In the genomic region with DNA sequence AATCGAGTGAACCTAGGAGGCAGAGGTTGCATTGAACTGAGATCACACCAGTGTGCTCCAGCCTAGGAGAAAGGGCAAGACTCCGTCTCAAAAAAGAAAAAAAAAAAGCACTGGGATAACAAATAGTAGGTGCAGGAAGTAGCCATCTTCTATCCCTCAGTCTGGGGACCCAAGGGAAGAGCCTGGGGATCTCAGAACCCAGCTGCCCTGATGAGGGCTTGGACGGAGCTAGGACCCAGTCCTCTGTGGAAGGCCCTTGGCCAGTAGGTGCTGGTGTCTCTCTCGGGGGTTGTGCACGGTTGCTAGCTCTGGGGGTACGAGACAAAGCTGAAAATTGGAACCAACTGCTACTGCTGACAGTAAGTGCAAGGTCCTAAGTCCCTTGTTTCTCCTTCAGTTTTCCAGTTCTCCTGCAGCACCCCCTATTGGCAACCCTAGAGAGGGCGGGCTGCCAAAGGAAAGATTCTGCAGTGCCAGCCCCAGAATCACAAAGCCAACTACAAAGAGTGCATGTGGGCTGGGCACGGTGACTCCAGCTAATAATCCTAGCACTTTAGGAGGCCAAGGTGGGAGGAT, we compare ENCODE assay signal across 8 cellular contexts. TPM values are rescaled to one million over a fixed set of nuclear protein-coding genes. Genes with fewer than 3 reads are reported as not detected.
DNase-seq lines count a peak whose midpoint lies in the region; ATAC-seq and TF ChIP-seq lines count a peak whose summit lies in the region.

No MANE protein-coding gene starts in this region.

- H3K9ac ChIP-seq in PC-3 (ENCODE audit: low read length), result no peak overlapping the region

- H3K27me3 ChIP-seq in PC-3 (ENCODE audit: low read length) (no peaks in the 10 kb centered on the region), spleen (replicated peaks in 1 of 7) (no peaks in the 10 kb centered on the region)

- H3K4me2 ChIP-seq in PC-3 (ENCODE audit: low read length), result no peak overlapping the region

- H2AFZ ChIP-seq in PC-3 (ENCODE audit: low read length), result no peak overlapping the region

- H3K9me3 ChIP-seq in PC-3 (ENCODE audit: low read length), result no peaks in the 10 kb centered on the region
- H3K9me3 ChIP-seq in spleen, result no peaks in the 10 kb centered on the region

- H3K4me3 ChIP-seq in PC-3 (ENCODE audit: low read length), result no peak overlapping the region
- H3K4me3 ChIP-seq in spleen, result no peak overlapping the region

- no peaks in the 10 kb centered on the region for H3K79me2 ChIP-seq in PC-3 (ENCODE audit: low read length)

- H3K27ac ChIP-seq in PC-3 (ENCODE audit: low read length), result no peak overlapping the region
- peak overlapping the region in 1 of 8 donors; percentile 7 for H3K27ac ChIP-seq in spleen

- TF ChIP-seq CTCF in PC-3 (conservative IDR thresholded peaks at IDR 0.05; ENCODE audit: low read depth, low read length), result peak; percentile 76
- peak in 7 of 11 experiments; percentile 25 to 70 (median 56) for TF ChIP-seq CTCF in spleen (IDR thresholded peaks at IDR 0.05 in 8 of 11, conservative IDR thresholded peaks at IDR 0.05 in 3 of 11)

- BruUV-seq in PC-3 (replicated peaks; lab: Mats Ljungman, UMichigan), result no TSS peak

- no peaks in the 10 kb centered on the region for H3K9me2 ChIP-seq in PC-3 (replicated peaks; ENCODE audit: low read length)

- DNase-seq in AG20443 (ENCODE audit: low spot score) (peak; percentile 70), H4 (ENCODE audit: low spot score) (peak; percentile 36), PC-3 (peak; percentile 60), astrocyte of the hippocampus (ENCODE audit: low read depth, low spot score) (peak; percentile 74), iPS DF 4.7 (ENCODE audit: extremely low read depth, low spot score) (peak; percentile 16), spleen (peak; percentile 76)

- WGBS in spleen, 5 donors, result 92 to 97% (median 93%) methylated on average over 8 of the region's 8 CpGs

- CTCF ChIA-PET in PC-3 (lab: Charles Lee), result interaction anchor here (0.7 kb wide), 3 partner anchors 18 to 203 kb away, joined by 3 read pairs; no protein-coding TSS in a partner anchor

- H3K4me1 ChIP-seq in PC-3 (ENCODE audit: insufficient read depth, low read length), result no peaks in the 10 kb centered on the region
- H3K4me1 ChIP-seq in spleen, result no peaks in the 10 kb centered on the region

- H4K20me1 ChIP-seq in PC-3 (ENCODE audit: low read length), result no peaks in the 10 kb centered on the region

- ATAC-seq in PC-3, result peak; percentile 45; the same call in 1 of the 2 replicates
- ATAC-seq in HG03039 (IDR thresholded peaks at IDR 0.05; ENCODE audit: unreplicated experiment), result no peak
- ATAC-seq in HG03280 (IDR thresholded peaks at IDR 0.05; ENCODE audit: unreplicated experiment), result no peak

- POLR2A ChIA-PET in PC-3 (lab: Charles Lee; ENCODE audit: unreplicated experiment), result no interaction called here

- no peaks in the 10 kb centered on the region; the same call in none of the 2 replicates for H3K36me3 ChIP-seq in PC-3 (ENCODE audit: low read depth, low read length)
- peaks cover 0 to 98% (median 15%) of the 10 kb centered on the region in 6 donors for H3K36me3 ChIP-seq in spleen

- H3F3A ChIP-seq in PC-3 (ENCODE audit: low read length, unreplicated experiment), result no peaks in the 10 kb centered on the region

- intact Hi-C loops in PC-3 (cut with micrococcal nuclease) (loop anchor here (10.0 kb wide), 1 partner anchor 208 kb away; the partner anchor contains the start of genes LZIC and NMNAT1), spleen (cut with DNase I; ENCODE audit: low total_unique reads) (no loop called here)

- TF ChIP-seq POLR2A in spleen (IDR thresholded peaks at IDR 0.05), result no peak

RNA-seq across cellular contexts. Expression of gene KIF1B, which starts 57.6 kb away (rescaled TPM):
- 11.4 and 13.6 TPM in 2 replicates for total RNA-seq in H4 (2014; rRNA removed; shearing (Covaris generic))
- total RNA-seq in PC-3 (2014; rRNA removed) (21.4 and 24.2 TPM in 2 replicates), spleen (10 to 100 TPM; 29.9 to 53.5 (median 37.4) TPM)
- 1 to 10 TPM; 1.6 to 4.8 (median 2.4) TPM for polyA plus RNA-seq in spleen

Comparison
In these comparisons a context has a peak if more than half of its experiments do, and no peak if none do; other contexts are left out.
1. DNase-seq: peak in every context shown above with its lines; median percentile 76 in spleen; 74 in astrocyte of the hippocampus; 70 in AG20443; 60 in PC-3; 36 in H4; 16 in iPS DF 4.7.